3 cellular contexts compared by ENCODE assay signal in genomic region chr2:95592973-95593372, GRCh38. TPM values are rescaled to one million over a fixed set of nuclear protein-coding genes. Genes with fewer than 3 reads are reported as not detected.
"Had no signal": no experiment of that assay in that cellular context is flagged by ENCODE, and none has a peak within 500 bp of the region (broad histone marks: within the 10 kb centered on the region; RNA-seq: fewer than 3 reads in every experiment).

No MANE protein-coding gene starts in this region.

RNA-seq across cellular contexts. Expression of gene TRIM43, which starts 1.2 kb away (rescaled TPM):
- total RNA-seq: LHCN-M2, M059J, MCF 10A had no signal
